In the genomic region with DNA sequence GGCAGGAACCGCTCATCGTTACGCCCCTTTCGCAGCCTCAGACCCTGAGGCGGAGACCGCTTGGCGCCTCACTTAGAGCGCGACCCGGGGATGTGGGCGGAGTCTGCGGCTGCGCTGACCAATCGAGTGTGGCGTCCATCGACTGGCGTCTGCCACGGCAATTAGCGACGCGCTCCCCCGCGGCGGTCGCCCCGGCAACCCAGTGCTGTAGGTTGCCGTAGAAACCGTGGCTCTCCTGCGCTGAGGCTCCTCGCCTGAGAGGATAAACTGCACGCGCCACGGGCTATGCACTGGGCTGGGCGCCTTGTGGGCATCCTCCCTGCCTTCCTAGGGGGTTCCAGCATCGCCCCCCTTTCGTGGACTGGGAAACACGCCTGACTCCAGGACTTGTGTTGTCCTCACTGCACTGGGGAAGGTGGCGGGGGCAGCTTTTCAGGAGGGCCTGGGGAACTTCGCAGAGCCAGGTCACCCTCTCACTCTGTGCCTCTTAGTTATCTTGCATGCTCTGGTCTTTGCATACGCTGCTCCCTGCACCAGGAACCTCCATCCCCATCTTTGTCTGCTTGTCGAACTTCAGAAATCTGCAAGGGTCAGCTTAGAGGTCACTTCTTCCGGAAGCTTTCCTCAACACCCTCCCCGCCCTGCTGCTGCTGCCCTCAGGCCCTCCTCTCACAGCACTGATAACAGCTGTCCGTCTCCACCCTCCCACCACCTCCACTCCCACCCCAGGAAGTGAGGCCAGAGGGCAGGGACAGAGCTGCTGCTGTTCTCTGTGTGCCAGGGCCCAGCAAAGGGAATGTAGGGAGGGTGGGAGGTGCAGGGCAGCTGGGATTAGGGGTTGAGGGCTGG, we compare ENCODE assay signal across 8 cellular contexts. TPM values are rescaled to one million over a fixed set of nuclear protein-coding genes. Genes with fewer than 3 reads are reported as not detected.
DNase-seq lines count a peak whose midpoint lies in the region; ATAC-seq, FAIRE-seq and TF ChIP-seq lines count a peak whose summit lies in the region.

No MANE protein-coding gene starts in this region.

- no peaks in the 10 kb centered on the region for H3K27me3 ChIP-seq in BLaER1

- no peaks in the 10 kb centered on the region for H3K9me3 Mint-ChIP-seq in mesothelial cell of epicardium

- H3K4me3 Mint-ChIP-seq in mesothelial cell of epicardium, result peak overlapping the region; percentile 76

- no peak for TF ChIP-seq CTCF in mesothelial cell of epicardium (IDR thresholded peaks at IDR 0.05; ENCODE audit: unreplicated experiment)

- H3K9ac ChIP-seq in BLaER1, result no peak overlapping the region

- H3K4me1 ChIP-seq in BLaER1, result peaks cover 32% of the 10 kb centered on the region

- peak overlapping the region; percentile 54 for H3K4me3 ChIP-seq in BLaER1

- no peaks in the 10 kb centered on the region for H3K36me3 ChIP-seq in BLaER1

- H3K27ac ChIP-seq in BLaER1, result 0 out of 2 replicates have a peak overlapping the region, but pooled peaks have one; percentile 9

- DNase-seq in HS-5 (ENCODE audit: low read depth) (peak; percentile 58), NOMO-1 (lab: John Stamatoyannopoulos, UW; ENCODE audit: unreplicated experiment in 2 of 2) (peak; percentile 94), mesothelial cell of epicardium (ENCODE audit: low spot score in 2 of 2, unreplicated experiment in 2 of 2) (peak; percentile 89 to 93)
- peak; percentile 85 for DNase-seq in activated CD8-positive, alpha-beta memory T cell treated with anti-CD3 and anti-CD28 coated beads, Interleukin-2, amount 50 U/mL, for 4 hours
- peak; percentile 66 for DNase-seq in stimulated activated CD8-positive, alpha-beta memory T cell treated with anti-CD3 and anti-CD28 coated beads, Interleukin-15, amount 100 ng/mL, for 24 hours (ENCODE audit: low read depth)

- peak overlapping the region; percentile 98 for H3K4me2 ChIP-seq in BLaER1

- peak; percentile 95 for FAIRE-seq in endometrium (lab: Jason Lieb, UNC)

- H3K27me3 Mint-ChIP-seq in mesothelial cell of epicardium (ENCODE audit: low read depth), result no peaks in the 10 kb centered on the region

- H4K20me1 ChIP-seq in BLaER1, result peaks cover 10% of the 10 kb centered on the region; the same call in 1 of the 2 replicates

- peak; percentile 88 for ATAC-seq in GM19397 (IDR thresholded peaks at IDR 0.05; ENCODE audit: unreplicated experiment)

- H3K4me1 Mint-ChIP-seq in mesothelial cell of epicardium, result peaks cover 38% of the 10 kb centered on the region

- H3K27ac Mint-ChIP-seq in mesothelial cell of epicardium, result peak overlapping the region; percentile 92

- H3K9me3 ChIP-seq in BLaER1, result no peaks in the 10 kb centered on the region

- no peaks in the 10 kb centered on the region for H3K36me3 Mint-ChIP-seq in mesothelial cell of epicardium

RNA-seq across cellular contexts. Expression of a gene that starts 0.5 kb away (rescaled TPM):
- total RNA-seq in mesothelial cell of epicardium, result 0.72 to 1.1 TPM (median 0.88 TPM) in 3 replicates

RNA-seq across cellular contexts. Expression of a gene that starts 12.5 kb away (rescaled TPM):
- total RNA-seq in mesothelial cell of epicardium, result 19.7 to 22.8 TPM (median 22.0 TPM) in 3 replicates

RNA-seq across cellular contexts. Expression of a gene that starts 17.9 kb away (rescaled TPM):
- total RNA-seq in mesothelial cell of epicardium, result 3.2 to 3.7 TPM (median 3.2 TPM) in 3 replicates

RNA-seq across cellular contexts. Expression of a gene that starts 31.3 kb away (rescaled TPM):
- total RNA-seq in mesothelial cell of epicardium, result 0.18 TPM in 1 of 3 replicates, not detected in the others

RNA-seq across cellular contexts. Expression of a gene that starts 32.3 kb away (rescaled TPM):
- 92.3 to 101 TPM (median 97.3 TPM) in 3 replicates for total RNA-seq in mesothelial cell of epicardium

Comparison
In these comparisons a context has a peak if more than half of its experiments do, and no peak if none do; other contexts are left out.
1. Peak in every context shown above with its lines: DNase-seq, ATAC-seq, H3K4me3 ChIP-seq and H3K27ac ChIP-seq.